8 cellular contexts compared by ENCODE assay signal in genomic region chr5:123423278-123424149, GRCh38.
DNase-seq lines count a peak whose midpoint lies in the region; ATAC-seq and FAIRE-seq lines count a peak whose summit lies in the region.

CEP120 (minus strand) TSS chr5:123423403; CDS start chr5:123422998, 405 bp downstream.

- ATAC-seq in GM19023 (IDR thresholded peaks at IDR 0.05; ENCODE audit: unreplicated experiment) (peak; percentile 99), HG03280 (IDR thresholded peaks at IDR 0.05; ENCODE audit: unreplicated experiment) (peak; percentile 99)

- peak; percentile 98 for FAIRE-seq in islet of Langerhans (lab: Jason Lieb, UNC)

- DNase-seq in AG20443 (ENCODE audit: low spot score) (peak; percentile 98), NCI-H446 (lab: John Stamatoyannopoulos, UW) (peak; percentile 95 to 99), cerebellar cortex (ENCODE audit: low spot score) (peak; percentile 100)
- DNase-seq in activated CD4-positive, CD25-positive, alpha-beta regulatory T cell treated with anti-CD3 and anti-CD28 coated beads, Interleukin-2, amount 50 U/mL, for 16 hours (ENCODE audit: low read depth, low spot score), result peak; percentile 95
- peak; percentile 94 for DNase-seq in stimulated activated CD4-positive, alpha-beta T cell treated with anti-CD3 and anti-CD28 coated beads, Interleukin-12 subunit alpha, Interleukin-12 subunit beta, amount 100 ng/mL, for 4 hours

Comparison
In these comparisons a context has a peak if more than half of its experiments do, and no peak if none do; other contexts are left out.
1. Peak in every context shown above with its lines: DNase-seq and ATAC-seq.